18 cellular contexts compared by ENCODE assay signal in genomic region chr4:38223306-38223705, GRCh38.
DNase-seq lines count a peak whose midpoint lies in the region; ATAC-seq and TF ChIP-seq lines count a peak whose summit lies in the region.
"Had no signal": no experiment of that assay in that cellular context is flagged by ENCODE, and none has a peak within 500 bp of the region (broad histone marks: within the 10 kb centered on the region; RNA-seq: fewer than 3 reads in every experiment).

No MANE protein-coding gene starts in this region.

- TF ChIP-seq CTCF in left ventricle myocardium inferior (IDR thresholded peaks at IDR 0.05; ENCODE audit: borderline replicate concordance) (no peak), fibroblast of the aortic adventitia (IDR thresholded peaks at IDR 0.05; ENCODE audit: insufficient read depth, low read length) (no peak), progenitor cell of endocrine pancreas (IDR thresholded peaks at IDR 0.05; ENCODE audit: unreplicated experiment) (no peak)

- H3K27me3 Mint-ChIP-seq in progenitor cell of endocrine pancreas: no peaks in the 10 kb centered on the region

- peak overlapping the region; percentile 40 for H3K27ac ChIP-seq in left ventricle myocardium inferior (replicated peaks)
- H3K27ac ChIP-seq: foreskin keratinocyte, ovary, thyroid gland had no signal

- peak overlapping the region; percentile 94 for H3K27ac Mint-ChIP-seq in progenitor cell of endocrine pancreas

- no peak overlapping the region for H3K4me3 Mint-ChIP-seq in progenitor cell of endocrine pancreas (ENCODE audit: low read depth)
- H3K4me3 Mint-ChIP-seq: CD4-positive, CD25-positive, alpha-beta regulatory T cell had no signal

- no peaks in the 10 kb centered on the region for H3K36me3 ChIP-seq in left ventricle myocardium inferior
- H3K36me3 ChIP-seq: ovary, thyroid gland had no signal

- no peaks in the 10 kb centered on the region for H3K9me3 ChIP-seq in left ventricle myocardium inferior (replicated peaks)
- H3K9me3 ChIP-seq: ovary, thyroid gland had no signal

- DNase-seq in left ventricle myocardium inferior (no peak), cardiac septum (ENCODE audit: low spot score) (no peak), fibroblast of the aortic adventitia (ENCODE audit: low read depth) (peak; percentile 44), progenitor cell of endocrine pancreas (ENCODE audit: low spot score, unreplicated experiment) (no peak), UCSD-AML1 (lab: John Stamatoyannopoulos, UW; ENCODE audit: unreplicated experiment) (no peak), NCI-H187 (lab: John Stamatoyannopoulos, UW) (no peak)
- DNase-seq: activated CD4-positive, alpha-beta T cell treated with anti-CD3 and anti-CD28 coated beads for 4 hours; activated gamma-delta T cell treated with Interleukin-2 at 50 U/mL for 16 hours; CD4-positive, CD25-positive, alpha-beta regulatory T cell; foreskin keratinocyte; NCI-H1105 treated with DMSO at 0.1 percent for 48 hours; NCI-H2171; OCI-M1; ovary; stimulated activated CD4-positive, alpha-beta T cell treated with anti-CD3 and anti-CD28 coated beads, Interleukin-4, amount 100 ng/mL, for 4 hours; thyroid gland had no signal

- intact Hi-C loops in left ventricle myocardium inferior (cut with micrococcal nuclease): no loop called here
- intact Hi-C loops in cardiac septum (cut with DNase I): no loop called here

- peaks cover 1% of the 10 kb centered on the region for H3K36me3 Mint-ChIP-seq in progenitor cell of endocrine pancreas (ENCODE audit: insufficient read depth)

- peaks cover 3% of the 10 kb centered on the region for H3K9me3 Mint-ChIP-seq in progenitor cell of endocrine pancreas (ENCODE audit: low read depth)

- H3K4me1 ChIP-seq in left ventricle myocardium inferior: peaks cover 16% of the 10 kb centered on the region
- H3K4me1 ChIP-seq: foreskin keratinocyte had no signal

- H3K4me1 Mint-ChIP-seq in progenitor cell of endocrine pancreas (ENCODE audit: low read depth): peaks cover 30% of the 10 kb centered on the region

- ATAC-seq in HG02981 (IDR thresholded peaks at IDR 0.05; ENCODE audit: unreplicated experiment) (no peak), HG03159 (IDR thresholded peaks at IDR 0.05; ENCODE audit: unreplicated experiment) (no peak)
- ATAC-seq: foreskin keratinocyte had no signal

- no peak overlapping the region for H3K4me3 ChIP-seq in left ventricle myocardium inferior
- H3K4me3 ChIP-seq in fibroblast of the aortic adventitia (ENCODE audit: low read depth, low read length): no peak overlapping the region
- H3K4me3 ChIP-seq: ovary, thyroid gland had no signal

- H3K27me3 ChIP-seq in left ventricle myocardium inferior (ENCODE audit: low read depth): no peaks in the 10 kb centered on the region
- H3K27me3 ChIP-seq: foreskin keratinocyte, ovary, thyroid gland had no signal
